In genomic region chr15:56557415-56557814, GRCh38 we compare ENCODE assay signal across 34 cellular contexts.
"Had no signal": no experiment of that assay in that cellular context is flagged by ENCODE, and none has a peak within 500 bp of the region (broad histone marks: within the 10 kb centered on the region; RNA-seq: fewer than 3 reads in every experiment).

No MANE protein-coding gene starts in this region.

- H3K36me3 ChIP-seq: MG63 had no signal

- DNase-seq: Karpas-422, Kasumi-1, MG63, MM.1S, MV-4-11, NCI-H1048, NCI-H1092, NCI-H1092 treated with DMSO at 0.1 percent for 48 hours, NCI-H1105, NCI-H1105 treated with DMSO at 0.1 percent for 48 hours, NCI-H1417, NCI-H1417 treated with DMSO at 0.1 percent for 48 hours, NCI-H1436, NCI-H1436 treated with DMSO at 0.1 percent for 48 hours, NCI-H146, NCI-H1694, NCI-H1694 treated with DMSO at 0.1 percent for 48 hours, NCI-H187, NCI-H187 treated with DMSO at 0.1 percent for 48 hours, NCI-H1930, NCI-H2029, NCI-H2029 treated with DMSO at 0.1 percent for 48 hours, NCI-H2081, NCI-H2081 treated with DMSO at 0.1 percent for 48 hours, NCI-H2107, NCI-H2171, NCI-H2171 treated with DMSO at 0.1 percent for 48 hours, NCI-H2227 treated with DMSO at 0.1 percent for 48 hours, NCI-H226, NCI-H345, NCI-H446, NCI-H446 treated with DMSO at 0.1 percent for 48 hours, NCI-H510A, NCI-H510A treated with DMSO at 0.1 percent for 48 hours had no signal

- H3K4me3 ChIP-seq: MG63 had no signal

- H3K27me3 ChIP-seq: MG63 had no signal
